ENCODE assay signal across 9 cellular contexts in the genomic region with DNA sequence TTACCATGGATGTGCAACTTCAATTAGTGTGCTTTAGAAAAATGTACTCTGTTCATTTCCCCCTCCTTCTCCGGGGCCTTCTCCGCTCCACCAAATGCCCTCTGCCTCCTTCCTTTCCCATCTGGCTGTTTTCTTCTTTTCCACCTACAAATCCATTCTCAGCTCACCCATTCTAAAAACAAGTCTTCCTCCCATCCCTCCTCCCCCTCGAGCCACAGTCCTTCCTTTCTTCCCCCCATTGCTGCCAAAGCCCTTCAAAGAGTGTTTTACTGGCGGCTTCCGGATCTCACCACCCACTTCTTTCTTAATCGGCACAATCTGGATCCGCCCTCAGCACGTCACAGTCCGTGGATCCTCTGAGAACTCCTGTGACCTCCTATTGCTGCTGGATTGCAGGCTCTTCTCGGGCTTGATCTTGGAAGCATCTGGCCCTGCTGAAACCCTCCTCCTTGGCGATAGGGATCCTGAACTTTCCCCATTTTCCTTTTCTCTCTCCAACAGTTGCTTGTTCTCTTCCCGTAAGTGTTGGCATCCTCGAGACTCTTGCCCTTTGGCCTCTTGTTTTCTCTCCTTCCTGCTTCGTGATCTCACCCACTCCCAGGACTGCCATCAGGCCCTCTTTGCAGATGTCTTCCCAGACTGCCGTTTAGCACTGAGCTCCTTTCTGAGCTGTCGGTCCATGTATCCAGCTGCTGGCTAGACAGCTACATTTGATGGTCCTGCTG. TPM values are rescaled to one million over a fixed set of nuclear protein-coding genes. Genes with fewer than 3 reads are reported as not detected.
DNase-seq lines count a peak whose midpoint lies in the region; ATAC-seq and TF ChIP-seq lines count a peak whose summit lies in the region.
"Had no signal": no experiment of that assay in that cellular context is flagged by ENCODE, and none has a peak within 500 bp of the region (broad histone marks: within the 10 kb centered on the region; RNA-seq: fewer than 3 reads in every experiment).

No MANE protein-coding gene starts in this region.

- peaks cover 4 to 48% (median 30%) of the 10 kb centered on the region in 9 donors for H3K4me1 ChIP-seq in heart right ventricle

- H3K4me3 ChIP-seq in heart right ventricle = peak overlapping the region in 9 of 10 donors; percentile 2 to 44 (median 30)
- H3K4me3 ChIP-seq: cardiac muscle cell had no signal

- CTCF ChIA-PET in activated naive CD4-positive, alpha-beta T cell treated with anti-CD3 and anti-CD28 coated beads for 36 hours (lab: Charles Lee) = interaction anchor here (1.1 kb wide), 1 partner anchor 53 kb away, joined by 6 read pairs; no protein-coding TSS in a partner anchor

- DNase-seq in Kasumi-1 (lab: John Stamatoyannopoulos, UW) (peak; percentile 7 to 19), heart right ventricle (peak; percentile 76 to 91), SHP77 (lab: John Stamatoyannopoulos, UW) (no peak), NCI-H2107 treated with DMSO at 0.1 percent for 48 hours (lab: John Stamatoyannopoulos, UW; ENCODE audit: unreplicated experiment) (no peak), NCI-H69 (lab: John Stamatoyannopoulos, UW) (no peak)
- peak; percentile 80 for DNase-seq in activated naive CD4-positive, alpha-beta T cell treated with anti-CD3 and anti-CD28 coated beads for 36 hours
- DNase-seq in stimulated activated CD4-positive, alpha-beta T cell treated with anti-CD3 and anti-CD28 coated beads, Interleukin-1b, Interleukin-23, amount 100 ng/mL, for 48 hours = peak; percentile 48

- peaks cover 0 to 5% (median 0%) of the 10 kb centered on the region in 11 donors for H3K9me3 ChIP-seq in heart right ventricle

- H3K36me3 Mint-ChIP-seq in activated naive CD4-positive, alpha-beta T cell treated with anti-CD3 and anti-CD28 coated beads for 36 hours (ENCODE audit: low read depth) = no peaks in the 10 kb centered on the region

- no peaks in the 10 kb centered on the region for H3K36me3 ChIP-seq in heart right ventricle
- H3K36me3 ChIP-seq: cardiac muscle cell had no signal

- no peaks in the 10 kb centered on the region for H3K27me3 ChIP-seq in heart right ventricle
- H3K27me3 ChIP-seq: cardiac muscle cell had no signal

- H3K27ac Mint-ChIP-seq in activated naive CD4-positive, alpha-beta T cell treated with anti-CD3 and anti-CD28 coated beads for 36 hours = peak overlapping the region; percentile 71

- H3K4me3 Mint-ChIP-seq in activated naive CD4-positive, alpha-beta T cell treated with anti-CD3 and anti-CD28 coated beads for 36 hours = peak overlapping the region; percentile 65

- peak; percentile 87 to 95 (median 90) for ATAC-seq in heart right ventricle
- ATAC-seq in HG03457 (IDR thresholded peaks at IDR 0.05; ENCODE audit: unreplicated experiment) = no peak

- H3K9me3 Mint-ChIP-seq in activated naive CD4-positive, alpha-beta T cell treated with anti-CD3 and anti-CD28 coated beads for 36 hours = peaks cover 3% of the 10 kb centered on the region

- peaks cover 30% of the 10 kb centered on the region for H3K4me1 Mint-ChIP-seq in activated naive CD4-positive, alpha-beta T cell treated with anti-CD3 and anti-CD28 coated beads for 36 hours (ENCODE audit: low read depth)

- no peaks in the 10 kb centered on the region for H3K27me3 Mint-ChIP-seq in activated naive CD4-positive, alpha-beta T cell treated with anti-CD3 and anti-CD28 coated beads for 36 hours (ENCODE audit: low read depth)

- peak overlapping the region; percentile 88 to 97 (median 93) for H3K27ac ChIP-seq in heart right ventricle
- H3K27ac ChIP-seq: cardiac muscle cell had no signal

- intact Hi-C loops in activated naive CD4-positive, alpha-beta T cell treated with anti-CD3 and anti-CD28 coated beads for 36 hours (cut with micrococcal nuclease) = no loop called here
- intact Hi-C loops in heart right ventricle (cut with DNase I) = loop anchor here in 2 of 10 donors (1.0 to 10.0 kb wide), 3 partner anchors 62 to 149 kb away; partner anchors contain the start of gene PLXDC1 (in 1 of the 2)

- WGBS in heart right ventricle, 2 donors = 31 to 42% methylated on average over 16 of the region's 16 CpGs

- TF ChIP-seq CTCF in heart right ventricle (IDR thresholded peaks at IDR 0.05) = no peak

RNA-seq across cellular contexts. Expression of gene FBXO47, which starts 36.0 kb away (rescaled TPM):
- total RNA-seq in activated naive CD4-positive, alpha-beta T cell treated with anti-CD3 and anti-CD28 coated beads for 36 hours = under 1 TPM; 0.14 to 0.15 TPM
- not detected for total RNA-seq in heart right ventricle
- not detected for polyA plus RNA-seq in heart right ventricle
- total RNA-seq: cardiac muscle cell had no signal
- polyA plus RNA-seq: cardiac muscle cell had no signal

Comparison
In these comparisons a context has a peak if more than half of its experiments do, and no peak if none do; other contexts are left out.
1. DNase-seq: peak in Kasumi-1 (2 of 2), activated naive CD4-positive, alpha-beta T cell treated with anti-CD3 and anti-CD28 coated beads for 36 hours (single experiment), heart right ventricle (2 of 2) and stimulated activated CD4-positive, alpha-beta T cell treated with anti-CD3 and anti-CD28 coated beads, Interleukin-1b, Interleukin-23, amount 100 ng/mL, for 48 hours (single experiment); none in SHP77 (0 of 2), NCI-H2107 treated with DMSO at 0.1 percent for 48 hours (single experiment) and NCI-H69 (single experiment).